In genomic region chr5:176540956-176541337, GRCh38 we compare ENCODE assay signal across 10 cellular contexts. TPM values are rescaled to one million over a fixed set of nuclear protein-coding genes. Genes with fewer than 3 reads are reported as not detected.
DNase-seq lines count a peak whose midpoint lies in the region; ATAC-seq and TF ChIP-seq lines count a peak whose summit lies in the region.
"Had no signal": no experiment of that assay in that cellular context is flagged by ENCODE, and none has a peak within 500 bp of the region (broad histone marks: within the 10 kb centered on the region; RNA-seq: fewer than 3 reads in every experiment).

No MANE protein-coding gene starts in this region.

- peak overlapping the region; percentile 29 for H4K91ac ChIP-seq in trophoblast cell (ENCODE audit: low read depth, low read length)

- DNase-seq in Peyer's patch = peak in 1 of 3 donors; percentile 49
- DNase-seq in endodermal cell = peak; percentile 43
- DNase-seq in trophoblast cell = no peak
- no peak for DNase-seq in HuH-7 (ENCODE audit: low spot score)
- DNase-seq in HCEC 1CT = no peak
- DNase-seq in brain microvascular endothelial cell = no peak
- DNase-seq: EL had no signal

- H3K4me1 Mint-ChIP-seq in endodermal cell = peaks cover 35% of the 10 kb centered on the region

- H2BK12ac ChIP-seq in trophoblast cell (ENCODE audit: low read length) = peak overlapping the region; percentile 83

- H3K9me3 ChIP-seq in DOHH2 (ENCODE audit: control insufficient read depth, insufficient read depth, low read length) (no peaks in the 10 kb centered on the region), Peyer's patch (no peaks in the 10 kb centered on the region), endodermal cell (ENCODE audit: control insufficient read depth, low read length) (no peaks in the 10 kb centered on the region), trophoblast cell (ENCODE audit: insufficient read depth, low read depth, low read length) (peaks cover 3% of the 10 kb centered on the region)
- H3K9me3 ChIP-seq: adrenal gland had no signal

- H2BK120ac ChIP-seq in trophoblast cell (ENCODE audit: insufficient read depth, low read length, poor library complexity) = peak overlapping the region; percentile 54

- H3K9ac ChIP-seq in endodermal cell (ENCODE audit: extremely low read depth, low read length, poor library complexity, severe bottlenecking) = peak overlapping the region; percentile 34
- H3K9ac ChIP-seq in trophoblast cell (ENCODE audit: low read length) = no peak overlapping the region

- no peak overlapping the region for H3K4ac ChIP-seq in trophoblast cell (ENCODE audit: low read depth, low read length)

- H4K8ac ChIP-seq in trophoblast cell (ENCODE audit: low read depth, low read length) = peak overlapping the region; percentile 8

- peaks cover 49% of the 10 kb centered on the region for H3K4me1 ChIP-seq in DOHH2 (ENCODE audit: control insufficient read depth, low read length)
- H3K4me1 ChIP-seq in Peyer's patch = peaks cover 0 to 19% (median 13%) of the 10 kb centered on the region in 4 donors
- peaks cover 12% of the 10 kb centered on the region for H3K4me1 ChIP-seq in endodermal cell (ENCODE audit: control insufficient read depth, insufficient read depth, low read length)
- H3K4me1 ChIP-seq in trophoblast cell (ENCODE audit: control insufficient read depth in 1 of 2, insufficient read depth in 2 of 2, low read length in 2 of 2) = peaks cover 11 to 19% of the 10 kb centered on the region in 2 experiments

- H3K23ac ChIP-seq in trophoblast cell (ENCODE audit: low read length) = no peak overlapping the region

- H3K27me3 Mint-ChIP-seq in endodermal cell (ENCODE audit: insufficient read depth) = no peaks in the 10 kb centered on the region

- peak overlapping the region; percentile 93 for H3K27ac Mint-ChIP-seq in endodermal cell

- H3K27me3 ChIP-seq in DOHH2 (ENCODE audit: control insufficient read depth, low read length) (no peaks in the 10 kb centered on the region), Peyer's patch (no peaks in the 10 kb centered on the region), endodermal cell (ENCODE audit: control insufficient read depth, insufficient read depth, low read length, poor library complexity, severe bottlenecking) (no peaks in the 10 kb centered on the region), trophoblast cell (ENCODE audit: insufficient read depth, low read length) (no peaks in the 10 kb centered on the region), brain microvascular endothelial cell (replicated peaks) (no peaks in the 10 kb centered on the region)
- H3K27me3 ChIP-seq: adrenal gland had no signal

- peaks cover 9% of the 10 kb centered on the region; the same call in 1 of the 2 replicates for H3F3A ChIP-seq in DOHH2 (ENCODE audit: control insufficient read depth, insufficient read depth)

- H3K4me2 ChIP-seq in DOHH2 (ENCODE audit: low read length) (peak overlapping the region; percentile 81), trophoblast cell (ENCODE audit: low read length) (no peak overlapping the region)

- H3K9me2 ChIP-seq in DOHH2 (replicated peaks; ENCODE audit: control insufficient read depth, low read length) = no peaks in the 10 kb centered on the region

- no peaks in the 10 kb centered on the region for H4K20me1 ChIP-seq in DOHH2 (ENCODE audit: control insufficient read depth, insufficient read depth, low read depth, low read length)

- H2AK5ac ChIP-seq in trophoblast cell (ENCODE audit: low read length) = peak overlapping the region; percentile 48

- no peak for ATAC-seq in HG02642 (IDR thresholded peaks at IDR 0.05; ENCODE audit: poor library complexity, unreplicated experiment)

- H4K12ac ChIP-seq in trophoblast cell (ENCODE audit: low read depth, low read length) = no peak overlapping the region

- H3K36me3 Mint-ChIP-seq in endodermal cell (ENCODE audit: low read depth) = no peaks in the 10 kb centered on the region

- H3K27ac ChIP-seq in DOHH2 (ENCODE audit: low read depth, low read length) (peak overlapping the region; percentile 65; the same call in 1 of the 2 replicates), Peyer's patch (peak overlapping the region; percentile 91 to 97 (median 94)), endodermal cell (ENCODE audit: low read depth, low read length) (no peak overlapping the region), trophoblast cell (ENCODE audit: low read depth, low read length) (no peak overlapping the region), brain microvascular endothelial cell (no peak overlapping the region)

- H3K36me3 ChIP-seq in DOHH2 (ENCODE audit: control insufficient read depth, low read length) (peaks cover 4% of the 10 kb centered on the region), Peyer's patch (no peaks in the 10 kb centered on the region), endodermal cell (ENCODE audit: control insufficient read depth, insufficient read depth, low read length) (no peaks in the 10 kb centered on the region), trophoblast cell (ENCODE audit: control insufficient read depth in 1 of 2, insufficient read depth in 2 of 2, low read length in 2 of 2) (no peaks in the 10 kb centered on the region), brain microvascular endothelial cell (replicated peaks) (no peaks in the 10 kb centered on the region)
- H3K36me3 ChIP-seq: adrenal gland had no signal

- H3K14ac ChIP-seq in trophoblast cell (ENCODE audit: low read length) = no peak overlapping the region

- no peak overlapping the region for H3K18ac ChIP-seq in trophoblast cell (ENCODE audit: low read length)

- in situ Hi-C loops in brain microvascular endothelial cell (cut with HindIII; ENCODE audit: low pct_ligation_motif_present, low sequenced_read_pairs) = no loop called here

- peaks cover 23% of the 10 kb centered on the region for H3K79me1 ChIP-seq in trophoblast cell (ENCODE audit: low read length)

- H3K4me3 ChIP-seq in DOHH2 (ENCODE audit: low read length) (peak overlapping the region; percentile 84), Peyer's patch (no peak overlapping the region), endodermal cell (ENCODE audit: low read length) (peak overlapping the region; percentile 83), trophoblast cell (ENCODE audit: low read depth, low read length) (no peak overlapping the region), brain microvascular endothelial cell (ENCODE audit: low read depth, low read length) (no peak overlapping the region)
- H3K4me3 ChIP-seq: adrenal gland had no signal

- WGBS in endodermal cell (ENCODE audit: insufficient coverage in 1 of 2, insufficient read length in 1 of 2), 2 experiments = 91 to 96% methylated on average over 8 of the region's 8 CpGs
- WGBS in trophoblast cell (ENCODE audit: extremely low coverage, insufficient coverage, insufficient read length) = no CpG with 5 or more reads among the region's 8 CpGs

- no peaks in the 10 kb centered on the region for H3K9me3 Mint-ChIP-seq in endodermal cell

- H2AFZ ChIP-seq in trophoblast cell (ENCODE audit: insufficient read depth, low read length, poor library complexity) = peak overlapping the region; percentile 6

- H2BK5ac ChIP-seq in trophoblast cell (ENCODE audit: low read depth, low read length, poor library complexity) = no peak overlapping the region

- peaks cover 18% of the 10 kb centered on the region for H3K79me2 ChIP-seq in DOHH2 (ENCODE audit: control insufficient read depth, low read length)
- H3K79me2 ChIP-seq in trophoblast cell (ENCODE audit: control insufficient read depth, insufficient read depth, low read length, poor library complexity) = peaks cover 10% of the 10 kb centered on the region

- no peak for TF ChIP-seq CTCF in DOHH2 (IDR thresholded peaks at IDR 0.05; ENCODE audit: low read depth, low read length, poor library complexity, severe bottlenecking)
- TF ChIP-seq CTCF in Peyer's patch (IDR thresholded peaks at IDR 0.05) = no peak
- no peak for TF ChIP-seq CTCF in endodermal cell (conservative IDR thresholded peaks at IDR 0.05)
- TF ChIP-seq CTCF in brain microvascular endothelial cell (IDR thresholded peaks at IDR 0.05; ENCODE audit: low read depth, low read length, missing control alignments) = no peak

- no peak overlapping the region for H3K4me3 Mint-ChIP-seq in endodermal cell

- no peak for TF ChIP-seq POLR2A in Peyer's patch (IDR thresholded peaks at IDR 0.05)

RNA-seq across cellular contexts. Expression of gene RNF44, which starts 3.7 kb away (rescaled TPM):
- total RNA-seq in Peyer's patch (100 to 1,000 TPM in 1 of 4 donors, 10 to 100 TPM in 3; 46.4 to 114 (median 65.3) TPM), endodermal cell (100 to 1,000 TPM; 150 to 173 TPM)
- 123 TPM for polyA plus RNA-seq in endodermal cell (2013, experiment 1 of 2)
- 111 TPM for polyA plus RNA-seq in endodermal cell (2013, experiment 2 of 2)
- 49.2 and 50.6 TPM in 2 replicates for polyA plus RNA-seq in trophoblast cell (2013)

RNA-seq across cellular contexts. Expression of gene CDHR2, which starts 8.2 kb away (rescaled TPM):
- 100 to 1,000 TPM in 3 of 4 donors, 10 to 100 TPM in 1; 39.6 to 823 (median 613) TPM for total RNA-seq in Peyer's patch
- total RNA-seq in endodermal cell = under 1 TPM; 0.37 to 0.89 TPM
- polyA plus RNA-seq in endodermal cell (2013, experiment 1 of 2) = not detected
- polyA plus RNA-seq in endodermal cell (2013, experiment 2 of 2) = not detected
- 0.01 and 0.04 TPM in 2 replicates for polyA plus RNA-seq in trophoblast cell (2013)

Comparison
In these comparisons a context has a peak if more than half of its experiments do, and no peak if none do; other contexts are left out.
1. H3K27ac ChIP-seq: peak in DOHH2 (single experiment) and Peyer's patch (4 of 4); none in endodermal cell (single experiment), trophoblast cell (single experiment) and brain microvascular endothelial cell (single experiment).
2. H3K4me3 ChIP-seq: peak in DOHH2 (single experiment) and endodermal cell (single experiment); none in Peyer's patch (0 of 4), trophoblast cell (single experiment) and brain microvascular endothelial cell (single experiment).
3. RNA of gene CDHR2, which starts 8.2 kb away (total RNA-seq): 39.6 to 823 TPM in Peyer's patch; 0.37 to 0.89 TPM in endodermal cell; every median in the first group is over 10 times any median in the second.